22 cellular contexts compared by ENCODE assay signal in genomic region chr22:40911772-40912171, GRCh38. TPM values are rescaled to one million over a fixed set of nuclear protein-coding genes. Genes with fewer than 3 reads are reported as not detected.
"Had no signal": no experiment of that assay in that cellular context is flagged by ENCODE, and none has a peak within 500 bp of the region (broad histone marks: within the 10 kb centered on the region; RNA-seq: fewer than 3 reads in every experiment).

No MANE protein-coding gene starts in this region.

- H3K27me3 ChIP-seq: ascending aorta, esophagus squamous epithelium, hepatocyte, thyroid gland had no signal

- H3K4me3 ChIP-seq: ascending aorta, esophagus squamous epithelium, hepatocyte, thyroid gland had no signal

- FAIRE-seq: colon, endothelial cell of umbilical vein, keratinocyte had no signal

- H2AFZ ChIP-seq: hepatocyte had no signal

- H3K79me2 ChIP-seq: hepatocyte had no signal

- DNase-seq: activated CD4-positive, alpha-beta T cell treated with anti-CD3 and anti-CD28 coated beads, Interleukin-2, amount 50 U/mL, for 1 hour; activated naive CD4-positive, alpha-beta T cell treated with anti-CD3 and anti-CD28 coated beads for 36 hours; activated naive CD8-positive, alpha-beta T cell treated with anti-CD3 and anti-CD28 coated beads, Interleukin-2, amount 50 U/mL, for 24 hours; effector CD4-positive, alpha-beta T cell; esophagus squamous epithelium; mammary epithelial cell; naive thymus-derived CD4-positive, alpha-beta T cell; stimulated activated CD4-positive, alpha-beta T cell treated with anti-CD3 and anti-CD28 coated beads, Interleukin-2, amount 100 ng/mL, for 48 hours; T-cell; T-helper 9 cell; thyroid gland had no signal

- ATAC-seq: activated CD4-positive, CD25-positive, alpha-beta regulatory T cell treated with anti-CD3 and anti-CD28 coated beads, Interleukin-2, amount 50 U/mL, for 24 hours; activated naive CD8-positive, alpha-beta T cell treated with anti-CD3 and anti-CD28 coated beads, Interleukin-2, amount 50 U/mL, for 24 hours; activated T-helper 17 cell treated with anti-CD3 and anti-CD28 coated beads, Interleukin-2, amount 50 U/mL, for 72 hours; left lobe of liver; naive thymus-derived CD4-positive, alpha-beta T cell; stimulated activated memory B cell treated with anti-CD40 and anti-IgM and Interleukin-4, amounts not matched to agents 10 μg/mL and 1 μg/mL and 100 μg/mL, for 72 hours; T-cell had no signal

- H3K4me2 ChIP-seq: hepatocyte had no signal

- H3K4me1 ChIP-seq: ascending aorta, esophagus squamous epithelium, thyroid gland had no signal

- H3K27ac ChIP-seq: ascending aorta, esophagus squamous epithelium, hepatocyte, thyroid gland had no signal

- H3K9me3 ChIP-seq: ascending aorta, esophagus squamous epithelium, thyroid gland had no signal

RNA-seq across cellular contexts. Expression of gene DNAJB7, which starts 49.9 kb away (rescaled TPM):
- total RNA-seq: activated naive CD4-positive, alpha-beta T cell treated with anti-CD3 and anti-CD28 coated beads for 36 hours; activated T-helper 17 cell treated with anti-CD3 and anti-CD28 coated beads, Interleukin-2, amount 50 U/mL, for 72 hours; ascending aorta; endothelial cell of umbilical vein; esophagus squamous epithelium; hepatocyte; left lobe of liver; mammary epithelial cell; naive thymus-derived CD4-positive, alpha-beta T cell; renal cortical epithelial cell; T-cell; urinary bladder had no signal
- polyA plus RNA-seq: endothelial cell of umbilical vein, keratinocyte, mammary epithelial cell, urinary bladder had no signal
